In the genomic region with DNA sequence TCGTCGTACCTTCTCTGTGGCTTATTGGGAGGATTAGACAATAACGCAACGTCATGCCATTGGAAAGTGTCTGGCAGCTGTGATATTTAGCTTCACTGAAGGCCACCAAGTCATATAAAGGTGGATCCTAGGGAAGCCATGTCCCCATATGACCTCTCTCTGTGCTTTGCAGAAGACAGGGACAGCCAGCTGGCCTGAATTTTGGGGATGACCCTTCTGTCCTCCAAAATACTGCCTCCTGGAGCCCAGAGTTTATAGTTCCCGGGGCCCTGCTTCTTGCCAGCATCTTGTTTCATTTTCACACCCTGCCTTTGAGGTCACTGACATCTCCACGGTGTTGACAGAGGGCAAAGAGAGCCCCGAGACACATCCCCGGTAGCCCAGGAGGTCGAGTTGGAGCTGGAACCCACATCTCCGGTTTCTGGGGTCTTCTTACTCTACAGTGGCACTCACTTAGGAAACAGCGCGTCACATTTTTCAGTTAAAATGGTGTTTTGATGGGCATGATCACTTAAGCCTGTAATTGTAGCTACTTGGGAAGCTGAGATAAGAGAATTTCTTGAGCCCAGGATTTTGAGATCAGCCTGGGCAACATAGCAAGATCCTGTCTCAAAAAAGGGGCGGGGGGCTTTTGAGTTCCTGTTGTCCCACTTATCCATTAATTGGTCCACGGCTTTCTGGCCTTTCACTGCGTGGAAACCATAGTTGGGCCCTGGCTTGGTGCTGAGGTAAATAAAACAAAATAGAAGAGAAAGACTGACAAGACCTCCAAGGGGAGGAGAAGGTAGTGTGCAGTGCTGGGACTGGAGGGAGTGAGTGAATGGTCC, we compare ENCODE assay signal across 27 cellular contexts.
A peak's percentile ranks its signal among the peaks of the same experiment; 100 is the strongest.
DNase-seq lines count a peak whose midpoint lies in the region; ATAC-seq, FAIRE-seq and TF ChIP-seq lines count a peak whose summit lies in the region.
"Had no signal": no experiment of that assay in that cellular context is flagged by ENCODE, and none has a peak within 500 bp of the region (broad histone marks: within the 10 kb centered on the region; RNA-seq: fewer than 3 reads in every experiment).

No MANE protein-coding gene starts in this region.

- H3K4me1 Mint-ChIP-seq in neural progenitor cell: peaks cover 22% of the 10 kb centered on the region
- H3K4me1 Mint-ChIP-seq: B cell had no signal

- H3K9ac ChIP-seq in HepG2 (ENCODE audit: insufficient read depth, low read depth, low read length): no peak overlapping the region
- no peak overlapping the region for H3K9ac ChIP-seq in K562 (ENCODE audit: insufficient read depth in 1 of 2, low read depth in 2 of 2, low read length in 2 of 2)
- no peak overlapping the region for H3K9ac ChIP-seq in neural progenitor cell
- H3K9ac ChIP-seq: BLaER1 treated with 17β-estradiol and CSF1 and Interleukin-3, amounts not matched to agents 10 nM and 100 nM had no signal

- no peak overlapping the region for H3K4me3 ChIP-seq in HepG2 (replicated peaks in 1 of 3; ENCODE audit: insufficient read depth in 1 of 3, low read depth in 2 of 3, low read length in 3 of 3)
- no peak overlapping the region for H3K4me3 ChIP-seq in right lobe of liver
- no peak overlapping the region for H3K4me3 ChIP-seq in K562
- no peak overlapping the region for H3K4me3 ChIP-seq in neural progenitor cell
- H3K4me3 ChIP-seq in lower leg skin (ENCODE audit: low read depth, poor library complexity, severe bottlenecking): no peak overlapping the region
- H3K4me3 ChIP-seq: A549; BLaER1 treated with 17β-estradiol and CSF1 and Interleukin-3, amounts not matched to agents 10 nM and 100 nM; GM12878 had no signal

- H3K4me1 ChIP-seq in HepG2 (ENCODE audit: insufficient read depth, low read length) (no peaks in the 10 kb centered on the region), right lobe of liver (no peaks in the 10 kb centered on the region), K562 (replicated peaks in 1 of 2; ENCODE audit: control insufficient read depth in 2 of 2, insufficient read depth in 2 of 2, low read length in 2 of 2) (peaks cover 4 to 14% of the 10 kb centered on the region in 2 experiments; a peak in 4 of 5 replicates), neural progenitor cell (peaks cover 10% of the 10 kb centered on the region)
- H3K4me1 ChIP-seq: A549, Caco-2 had no signal

- POLR2A ChIA-PET in HepG2 (lab: Yijun Ruan, JAX): no interaction called here
- POLR2A ChIA-PET in K562 (lab: Yijun Ruan, JAX): no interaction called here

- H3K9me3 Mint-ChIP-seq in neural progenitor cell: no peaks in the 10 kb centered on the region
- H3K9me3 Mint-ChIP-seq: CD4-positive, alpha-beta T cell; CD8-positive, alpha-beta T cell had no signal

- H3K79me2 ChIP-seq in HepG2 (ENCODE audit: insufficient read depth, low read length) (no peaks in the 10 kb centered on the region), K562 (ENCODE audit: control insufficient read depth, insufficient read depth, low read length) (no peaks in the 10 kb centered on the region), neural progenitor cell (ENCODE audit: low read depth) (no peaks in the 10 kb centered on the region)

- peak overlapping the region; percentile 16 for H3K4me3 Mint-ChIP-seq in neural progenitor cell
- H3K4me3 Mint-ChIP-seq: B cell; CD4-positive, alpha-beta T cell; CD8-positive, alpha-beta T cell had no signal

- intact Hi-C loops in HepG2 (cut with micrococcal nuclease; ENCODE audit: unreplicated experiment): no loop called here
- intact Hi-C loops in right lobe of liver (cut with DNase I): no loop called here
- intact Hi-C loops in K562 (cut with micrococcal nuclease): no loop called here
- intact Hi-C loops in lower leg skin (cut with DNase I; ENCODE audit: low total_unique reads): no loop called here

- TF ChIP-seq CTCF in HepG2 (CRISPR knock-in tag; IDR thresholded peaks at IDR 0.05) (no peak), right lobe of liver (IDR thresholded peaks at IDR 0.05) (no peak), K562 (IDR thresholded peaks at IDR 0.05 in 2 of 3, conservative IDR thresholded peaks at IDR 0.05 in 1 of 3; ENCODE audit: insufficient read depth in 2 of 3, low read depth in 1 of 3, low read length in 3 of 3) (no peak), neural progenitor cell (IDR thresholded peaks at IDR 0.05) (no peak), lower leg skin (IDR thresholded peaks at IDR 0.05) (no peak)

- H4K20me1 ChIP-seq in HepG2 (ENCODE audit: insufficient read depth, low read length): no peaks in the 10 kb centered on the region
- no peaks in the 10 kb centered on the region for H4K20me1 ChIP-seq in K562 (replicated peaks; ENCODE audit: control insufficient read depth, insufficient read depth, low read length)
- no peaks in the 10 kb centered on the region for H4K20me1 ChIP-seq in neural progenitor cell (ENCODE audit: low read depth)
- H4K20me1 ChIP-seq: BLaER1 treated with 17β-estradiol and CSF1 and Interleukin-3, amounts not matched to agents 10 nM and 100 nM had no signal

- no peaks in the 10 kb centered on the region for H3K9me3 ChIP-seq in HepG2 (ENCODE audit: low read length)
- H3K9me3 ChIP-seq in right lobe of liver: no peaks in the 10 kb centered on the region
- no peaks in the 10 kb centered on the region for H3K9me3 ChIP-seq in K562 (replicated peaks; ENCODE audit: control insufficient read depth, insufficient read depth, low read depth, low read length)
- no peaks in the 10 kb centered on the region for H3K9me3 ChIP-seq in neural progenitor cell (ENCODE audit: low read depth)
- H3K9me3 ChIP-seq: A549, Caco-2 had no signal

- no peak for TF ChIP-seq EP300 in HepG2 (IDR thresholded peaks at IDR 0.05; ENCODE audit: low read depth in 2 of 2, low read length in 2 of 2)
- no peak for TF ChIP-seq EP300 in HepG2 (CRISPR knock-in tag; IDR thresholded peaks at IDR 0.05; ENCODE audit: borderline replicate concordance)
- no peak for TF ChIP-seq EP300 in K562 (IDR thresholded peaks at IDR 0.05; ENCODE audit: low read length)

- in situ Hi-C loops in HepG2 (cut with HindIII; ENCODE audit: extremely low pct_ligation_motif_present, low pct_unique_long_range_greater_than_20kb): no loop called here
- in situ Hi-C loops in K562 (cut with MboI): no loop called here

- WGBS in HepG2 (ENCODE audit: low lambda C conversion rate): 42% methylated on average over 15 of the region's 15 CpGs
- WGBS in right lobe of liver (ENCODE audit: insufficient coverage, low coverage, low lambda C conversion rate, missing lambda C conversion rate): 73% methylated on average over 9 of the region's 15 CpGs
- WGBS in K562 (ENCODE audit: insufficient coverage, low coverage, missing lambda C conversion rate): 8% methylated on average over 14 of the region's 15 CpGs
- WGBS in lower leg skin, 2 donors: 92 to 95% methylated on average over 15 of the region's 15 CpGs

- peak overlapping the region; percentile 74 for H3K27ac Mint-ChIP-seq in neural progenitor cell
- H3K27ac Mint-ChIP-seq: B cell; CD4-positive, alpha-beta T cell; CD8-positive, alpha-beta T cell had no signal

- H2AFZ ChIP-seq in HepG2 (ENCODE audit: low read length) (no peak overlapping the region), K562 (ENCODE audit: low read depth, low read length) (no peak overlapping the region), neural progenitor cell (replicated peaks) (no peak overlapping the region)

- H3K4me2 ChIP-seq in HepG2 (ENCODE audit: low read depth, low read length) (no peak overlapping the region), K562 (ENCODE audit: insufficient read depth, low read length) (no peak overlapping the region), neural progenitor cell (no peak overlapping the region)
- H3K4me2 ChIP-seq: A549 had no signal

- H3K27me3 ChIP-seq in HepG2 (ENCODE audit: control insufficient read depth in 1 of 2, insufficient read depth in 2 of 2, low read length in 2 of 2) (peaks cover 2 to 42% of the 10 kb centered on the region in 2 experiments; a peak in 4 of 5 replicates), right lobe of liver (no peaks in the 10 kb centered on the region), K562 (ENCODE audit: control insufficient read depth in 2 of 2, insufficient read depth in 2 of 2, low read length in 2 of 2) (peaks cover 22 to 74% of the 10 kb centered on the region in 2 experiments), neural progenitor cell (no peaks in the 10 kb centered on the region)
- H3K27me3 ChIP-seq: BLaER1 treated with 17β-estradiol and CSF1 and Interleukin-3, amounts not matched to agents 10 nM and 100 nM had no signal

- H3K27me3 Mint-ChIP-seq in neural progenitor cell (ENCODE audit: insufficient read depth, low read depth): peaks cover 12% of the 10 kb centered on the region
- H3K27me3 Mint-ChIP-seq: B cell had no signal

- FAIRE-seq in HepG2 (lab: Jason Lieb, UNC): no peak
- FAIRE-seq in K562 (lab: Jason Lieb, UNC): no peak
- FAIRE-seq: A549, D721Med, GM12878, GM12892, GM18507 had no signal

- TF ChIP-seq RAD21 in HepG2 (CRISPR knock-in tag; IDR thresholded peaks at IDR 0.05) (no peak), K562 (CRISPR knock-in tag; conservative IDR thresholded peaks at IDR 0.05 in 1 of 2, IDR thresholded peaks at IDR 0.05 in 1 of 2) (no peak)

- no TSS peak for BruUV-seq in HepG2 (replicated peaks; lab: Mats Ljungman, UMichigan)
- BruUV-seq in K562 (replicated peaks; lab: Mats Ljungman, UMichigan): no TSS peak

- no peak for ATAC-seq in HepG2
- no peak for ATAC-seq in right lobe of liver
- no peak for ATAC-seq in K562
- ATAC-seq: A549; CD8-positive, alpha-beta T cell; GM12878 had no signal

- DNase-seq in HepG2 (ENCODE audit: low spot score): no peak
- DNase-seq in right lobe of liver: no peak
- no peak for DNase-seq in K562 (ENCODE audit: extremely low read depth in 1 of 4, low spot score in 3 of 4)
- no peak for DNase-seq in neural progenitor cell (ENCODE audit: low spot score)
- DNase-seq in KG1 (lab: John Stamatoyannopoulos, UW): no peak
- DNase-seq in lower leg skin (ENCODE audit: low spot score in 2 of 2): no peak
- DNase-seq in NCI-H2227 (lab: John Stamatoyannopoulos, UW; ENCODE audit: unreplicated experiment): no peak
- DNase-seq: AML-193; Caco-2; Calu3; CD4-positive, alpha-beta T cell; CD8-positive, alpha-beta T cell; DMS153; DMS53; DMS79; DND-41; EL; GDM1 had no signal

- H3K36me3 ChIP-seq in HepG2 (replicated peaks in 1 of 2; ENCODE audit: control insufficient read depth in 1 of 2, insufficient read depth in 2 of 2, low read length in 2 of 2) (no peaks in the 10 kb centered on the region), right lobe of liver (no peaks in the 10 kb centered on the region), K562 (ENCODE audit: control insufficient read depth, insufficient read depth, low read length) (no peaks in the 10 kb centered on the region), neural progenitor cell (no peaks in the 10 kb centered on the region)
- H3K36me3 ChIP-seq: BLaER1 treated with 17β-estradiol and CSF1 and Interleukin-3, amounts not matched to agents 10 nM and 100 nM had no signal

- no peaks in the 10 kb centered on the region for H3K36me3 Mint-ChIP-seq in neural progenitor cell
- H3K36me3 Mint-ChIP-seq: CD8-positive, alpha-beta T cell had no signal

- H3K27ac ChIP-seq in HepG2 (ENCODE audit: extremely low read length, insufficient read depth, low read length): no peak overlapping the region
- H3K27ac ChIP-seq in right lobe of liver: no peak overlapping the region
- no peak overlapping the region for H3K27ac ChIP-seq in K562 (ENCODE audit: extremely low read depth, low read depth, low read length)
- H3K27ac ChIP-seq in neural progenitor cell: no peak overlapping the region
- H3K27ac ChIP-seq: 22Rv1; A549; BLaER1 treated with 17β-estradiol and CSF1 and Interleukin-3, amounts not matched to agents 10 nM and 100 nM; C4-2B had no signal

- no peaks in the 10 kb centered on the region for H3F3A ChIP-seq in neural progenitor cell (ENCODE audit: low read depth)

- CTCF ChIA-PET in HepG2 (lab: Yijun Ruan, JAX; ENCODE audit: low intra/inter-chr PET ratio, low total read pairs): no interaction called here
- CTCF ChIA-PET in K562 (lab: Yijun Ruan, JAX; ENCODE audit: low intra/inter-chr PET ratio): no interaction called here

- TF ChIP-seq POLR2A in HepG2 (IDR thresholded peaks at IDR 0.05; ENCODE audit: insufficient read depth in 1 of 2, low read depth in 2 of 2, low read length in 2 of 2): no peak
- no peak for TF ChIP-seq POLR2A in right lobe of liver (IDR thresholded peaks at IDR 0.05)
- TF ChIP-seq POLR2A in K562 (conservative IDR thresholded peaks at IDR 0.05): no peak
- no peak for TF ChIP-seq POLR2A in lower leg skin (IDR thresholded peaks at IDR 0.05)

- H3K9me1 ChIP-seq in K562 (ENCODE audit: control insufficient read depth, insufficient read depth, low read length): no peaks in the 10 kb centered on the region
